8 cellular contexts compared by ENCODE assay signal in genomic region chr15:40453951-40454350, GRCh38. TPM values are rescaled to one million over a fixed set of nuclear protein-coding genes. Genes with fewer than 3 reads are reported as not detected.
DNase-seq lines count a peak whose midpoint lies in the region; ATAC-seq, FAIRE-seq and TF ChIP-seq lines count a peak whose summit lies in the region.
"Not testable (repeated sequence)": the region's sequence is repeated elsewhere in the genome, so short reads cannot be mapped to it uniquely, and the experiment has no call there.

No MANE protein-coding gene starts in this region.

- not testable (repeated sequence) for H3K4me2 ChIP-seq in GM12878 (ENCODE audit: control insufficient read depth, insufficient read depth)

- CTCF ChIA-PET in Caco-2 (lab: Charles Lee); GM12878 (lab: Yijun Ruan, JAX): not testable (repeated sequence)
- CTCF ChIA-PET in WTC11 (lab: Charles Lee), result interaction anchor here (1.0 to 1.2 kb wide), 2 partner anchors 13 to 87 kb away, joined by 3 read pairs; partner anchors contain the start of gene BAHD1

- H3K9ac ChIP-seq in GM12878 (ENCODE audit: control insufficient read depth, insufficient read depth, low read length), result 0 out of 2 replicates have a peak overlapping the region, but pooled peaks have one; percentile 14

- TF ChIP-seq RAD21 in GM12878 (IDR thresholded peaks at IDR 0.05; ENCODE audit: insufficient read depth, low read depth, low read length), result not testable (repeated sequence)

- not testable (repeated sequence) for H3K9me3 ChIP-seq in Caco-2; GM12878 (replicated peaks; ENCODE audit: control insufficient read depth, insufficient read depth, low read length)

- H3K4me3 Mint-ChIP-seq in Caco-2 (ENCODE audit: unreplicated experiment); WTC11: not testable (repeated sequence)
- peak overlapping the region; percentile 41 to 72 for H3K4me3 Mint-ChIP-seq in activated T-cell treated with anti-CD3 and anti-CD28 coated beads, Interleukin-2, amount 50 U/mL, for 72 hours
- H3K4me3 Mint-ChIP-seq in naive B cell, result peak overlapping the region in 6 of 8 donors; percentile 4 to 57 (median 41)

- H3K4me1 Mint-ChIP-seq in Caco-2 (ENCODE audit: low read depth, unreplicated experiment), result peaks cover 30% of the 10 kb centered on the region
- H3K4me1 Mint-ChIP-seq in WTC11, result peaks cover 72% of the 10 kb centered on the region
- H3K4me1 Mint-ChIP-seq in activated T-cell treated with anti-CD3 and anti-CD28 coated beads, Interleukin-2, amount 50 U/mL, for 72 hours (ENCODE audit: low read depth), result peaks cover 82% of the 10 kb centered on the region
- peaks cover 60 to 84% (median 65%) of the 10 kb centered on the region in 3 donors for H3K4me1 Mint-ChIP-seq in naive B cell

- H3K4me3 ChIP-seq in Caco-2 (ENCODE audit: low read depth, low read length); NB4 (ENCODE audit: low read depth, low read length); GM12878: not testable (repeated sequence)

- H3K4me1 ChIP-seq in Caco-2, result peaks cover 47% of the 10 kb centered on the region
- peaks cover 41% of the 10 kb centered on the region for H3K4me1 ChIP-seq in GM12878 (ENCODE audit: control insufficient read depth, insufficient read depth, low read length)

- H2AFZ ChIP-seq in GM12878 (ENCODE audit: control insufficient read depth, low read depth, low read length), result not testable (repeated sequence)

- H3K27ac ChIP-seq in GM12878 (ENCODE audit: control insufficient read depth, insufficient read depth), result not testable (repeated sequence)

- H3K36me3 Mint-ChIP-seq in Caco-2 (ENCODE audit: insufficient read depth, unreplicated experiment); WTC11; activated T-cell treated with anti-CD3 and anti-CD28 coated beads, Interleukin-2, amount 50 U/mL, for 72 hours (ENCODE audit: insufficient read depth in 2 of 2); naive B cell: not testable (repeated sequence)

- not testable (repeated sequence) for H3K27me3 ChIP-seq in Caco-2 (replicated peaks; ENCODE audit: control insufficient read depth, insufficient read depth, low read length); GM12878 (replicated peaks in 1 of 2; ENCODE audit: control insufficient read depth in 2 of 2, insufficient read depth in 2 of 2, low read length in 1 of 2)

- POLR2A ChIA-PET in Caco-2 (lab: Charles Lee), result interaction anchor here (0.6 kb wide), 2 partner anchors 9 to 390 kb away, joined by 7 to 9 read pairs; partner anchors contain the start of gene SPINT1
- POLR2A ChIA-PET in WTC11 (lab: Charles Lee), result interaction anchor here (5.8 kb wide), 1 partner anchor 13 kb away, joined by 32 read pairs; the partner anchor contains the start of gene BAHD1
- POLR2A ChIA-PET in GM12878 (lab: Charles Lee), result interaction anchor here (4.0 kb wide), 1 partner anchor 13 kb away, joined by 26 read pairs; the partner anchor contains the start of gene BAHD1

- TF ChIP-seq CTCF in Caco-2 (IDR thresholded peaks at IDR 0.05; ENCODE audit: insufficient read depth in 1 of 2, low read depth in 1 of 2, low read length in 1 of 2, severe bottlenecking in 1 of 2, unreplicated experiment in 1 of 2); NB4 (IDR thresholded peaks at IDR 0.05; ENCODE audit: low read depth, low read length); WTC11 (IDR thresholded peaks at IDR 0.05); GM12878 (IDR thresholded peaks at IDR 0.05 in 2 of 3, conservative IDR thresholded peaks at IDR 0.05 in 1 of 3; ENCODE audit: control insufficient read depth in 2 of 3, extremely low read depth in 1 of 3, insufficient read depth in 1 of 3, low read depth in 3 of 3, low read length in 3 of 3): not testable (repeated sequence)

- H4K20me1 ChIP-seq in GM12878 (ENCODE audit: control insufficient read depth, insufficient read depth), result not testable (repeated sequence)

- TF ChIP-seq POLR2A in NB4 (IDR thresholded peaks at IDR 0.05; ENCODE audit: extremely low read depth, insufficient read length); GM12878 (IDR thresholded peaks at IDR 0.05; ENCODE audit: low read depth, low read length): not testable (repeated sequence)

- WGBS in GM12878 (ENCODE audit: insufficient coverage, insufficient replicate concordance, low lambda C conversion rate, missing lambda C conversion rate), result 8% methylated on average over 3 of the region's 3 CpGs

- intact Hi-C loops in Caco-2 (cut with micrococcal nuclease; ENCODE audit: unreplicated experiment); GM12878 (cut with micrococcal nuclease; ENCODE audit: unreplicated experiment): not testable (repeated sequence)

- in situ Hi-C loops in GM12878 (cut with MboI), result not testable (repeated sequence)

- H3K79me2 ChIP-seq in GM12878 (ENCODE audit: control insufficient read depth, insufficient read depth, low read length), result peaks cover 45% of the 10 kb centered on the region

- not testable (repeated sequence) for TF ChIP-seq EP300 in GM12878 (IDR thresholded peaks at IDR 0.05; ENCODE audit: borderline replicate concordance in 1 of 2, control insufficient read depth in 1 of 2, low read depth in 2 of 2, low read length in 2 of 2)

- ATAC-seq in GM21825 (IDR thresholded peaks at IDR 0.05; ENCODE audit: unreplicated experiment) (peak; percentile 57), GM12878 (peak; percentile 66), naive B cell (ENCODE audit: low read depth in 2 of 2) (peak; percentile 56 to 58)
- not testable (repeated sequence) for ATAC-seq in WTC11
- ATAC-seq in activated T-cell treated with anti-CD3 and anti-CD28 coated beads, Interleukin-2, amount 50 U/mL, for 72 hours (replicated peaks in 1 of 2), result peak; percentile 69
- peak; percentile 53 for ATAC-seq in stimulated activated naive CD8-positive, alpha-beta T cell treated with anti-CD3 and anti-CD28 coated beads, Interleukin-15, Interleukin-2, amounts not matched to agents 100 U/mL and 50 U/mL, for 24 hours

- H3K27me3 Mint-ChIP-seq in Caco-2 (ENCODE audit: insufficient read depth, unreplicated experiment); WTC11 (ENCODE audit: low read depth); activated T-cell treated with anti-CD3 and anti-CD28 coated beads, Interleukin-2, amount 50 U/mL, for 72 hours (ENCODE audit: low read depth); naive B cell: not testable (repeated sequence)

- RAD21 ChIA-PET in GM12878 (lab: Charles Lee; ENCODE audit: unreplicated experiment), result interaction anchor here (1.0 to 2.5 kb wide), 2 partner anchors 10 to 14 kb away, joined by 3 to 8 read pairs; no protein-coding TSS in a partner anchor

- not testable (repeated sequence) for H3K36me3 ChIP-seq in Caco-2 (ENCODE audit: control insufficient read depth, insufficient read depth, low read length); GM12878 (ENCODE audit: control insufficient read depth in 2 of 2, insufficient read depth in 2 of 2, low read length in 1 of 2)

- H3K27ac Mint-ChIP-seq in Caco-2 (ENCODE audit: unreplicated experiment) (peak overlapping the region; percentile 94), WTC11 (peak overlapping the region; percentile 88; the same call in 1 of the 2 replicates), naive B cell (peak overlapping the region in 1 of 6 donors; percentile 47)
- peak overlapping the region; percentile 83 for H3K27ac Mint-ChIP-seq in activated T-cell treated with anti-CD3 and anti-CD28 coated beads, Interleukin-2, amount 50 U/mL, for 72 hours

- H3K9me3 Mint-ChIP-seq in Caco-2 (ENCODE audit: unreplicated experiment); WTC11; activated T-cell treated with anti-CD3 and anti-CD28 coated beads, Interleukin-2, amount 50 U/mL, for 72 hours; naive B cell: not testable (repeated sequence)

- DNase-seq in Caco-2; WTC11 (ENCODE audit: low spot score); GM12878 (ENCODE audit: low read depth, low spot score); naive B cell; stimulated activated naive CD8-positive, alpha-beta T cell treated with anti-CD3 and anti-CD28 coated beads, Interleukin-15, Interleukin-2, amounts not matched to agents 100 U/mL and 50 U/mL, for 24 hours: not testable (repeated sequence)
- DNase-seq in NB4 (ENCODE audit: low read depth), result peak; percentile 72
- DNase-seq in activated T-cell treated with anti-CD3 and anti-CD28 coated beads, Interleukin-2, amount 50 U/mL, for 72 hours, result peak in 1 of 2 donors; percentile 51

- peak; percentile 90 for FAIRE-seq in GM12878 (lab: Jason Lieb, UNC)

- not testable (repeated sequence) for BruUV-seq in Caco-2 (replicated peaks; lab: Mats Ljungman, UMichigan); GM12878 (replicated peaks; lab: Mats Ljungman, UMichigan)

- SMC1A ChIA-PET in GM12878 (lab: Charles Lee; ENCODE audit: uncharacterized antibody, unreplicated experiment), result interaction anchor here (0.6 to 1.0 kb wide), 2 partner anchors 11 to 22 kb away, joined by 3 to 4 read pairs; no protein-coding TSS in a partner anchor

RNA-seq across cellular contexts. Expression of gene BAHD1, which starts 13.2 kb away (rescaled TPM):
- 25.9 and 28.1 TPM in 2 replicates for total RNA-seq in Caco-2 (2022)
- 40.7 to 49.1 TPM (median 41.5 TPM) in 3 replicates for total RNA-seq in WTC11 (2021)
- total RNA-seq in activated T-cell treated with anti-CD3 and anti-CD28 coated beads, Interleukin-2, amount 50 U/mL, for 72 hours, result 10 to 100 TPM; 20.8 to 21.9 TPM
- 23.1 and 25.6 TPM in 2 replicates for total RNA-seq in GM12878 (2013; cell fraction: nucleolus; rRNA removed)
- 9.0 and 11.7 TPM in 2 replicates for total RNA-seq in GM12878 (2014; rRNA removed)
- 5.1 and 6.0 TPM in 2 replicates for total RNA-seq in GM12878 (2014; rRNA removed; fragmentation: Illumina TruSeq; extraction: Trizol)
- total RNA-seq in GM12878 (2021), result 21.7 and 21.8 TPM in 2 replicates
- 7.0 TPM for polyA plus RNA-seq in GM12878 (2011; ENCODE audit: low read depth)
- polyA plus RNA-seq in GM12878 (2011; rRNA removed), result 4.5 and 5.6 TPM in 2 replicates
- polyA plus RNA-seq in GM12878 (2011; cell fraction: cytosol; rRNA removed), result 6.5 and 7.4 TPM in 2 replicates
- polyA plus RNA-seq in GM12878 (2011; cell fraction: nucleus; rRNA removed), result 16.6 and 21.8 TPM in 2 replicates
- polyA plus RNA-seq in GM12878 (2012), result 13.0 and 15.3 TPM in 2 replicates
- 5.3 and 9.6 TPM in 2 replicates for polyA plus RNA-seq in GM12878 (2014; fragmentation: Illumina TruSeq; extraction: Trizol)
- polyA plus RNA-seq in GM12878 (2014; fragmentation: Nextera tagmentation; extraction: Ambion mirVana), result under 1 TPM; 0.21 to 0.88 TPM
- 11.3 and 13.5 TPM in 2 replicates for polyA plus RNA-seq in GM12878 (2014; rRNA removed)
- 1 to 10 TPM; 1.9 to 2.2 TPM for polyA plus RNA-seq in GM12878 (2016; fragmentation: Nextera tagmentation; extraction: Ambion mirVana)
- 5.5 and 9.1 TPM in 2 replicates for polyA minus RNA-seq in GM12878 (2011; rRNA and poly(A)+ RNA removed)
- polyA minus RNA-seq in GM12878 (2011; cell fraction: cytosol; rRNA and poly(A)+ RNA removed), result 4.4 and 5.9 TPM in 2 replicates
- polyA minus RNA-seq in GM12878 (2011; cell fraction: nucleus; rRNA and poly(A)+ RNA removed), result 4.8 and 8.2 TPM in 2 replicates
- polyA plus RNA-seq in naive B cell (ENCODE audit: low read depth in 6 of 6), result 1 to 10 TPM in 5 of 6 donors, under 1 TPM in 1; 0.37 to 3.0 (median 1.9) TPM

RNA-seq across cellular contexts. Expression of gene CHST14, which starts 16.8 kb away (rescaled TPM):
- total RNA-seq in Caco-2 (2022) (17.0 and 19.6 TPM in 2 replicates), WTC11 (2021) (21.3 to 29.5 TPM (median 26.2 TPM) in 3 replicates), GM12878 (2014; rRNA removed) (6.0 and 6.8 TPM in 2 replicates), GM12878 (2014; rRNA removed; fragmentation: Illumina TruSeq; extraction: Trizol) (2.5 and 3.0 TPM in 2 replicates), GM12878 (2021) (12.8 and 13.6 TPM in 2 replicates)
- 1 to 10 TPM; 9.5 to 9.7 TPM for total RNA-seq in activated T-cell treated with anti-CD3 and anti-CD28 coated beads, Interleukin-2, amount 50 U/mL, for 72 hours
- 4.1 and 5.4 TPM in 2 replicates for total RNA-seq in GM12878 (2013; cell fraction: nucleolus; rRNA removed)
- polyA plus RNA-seq in GM12878 (2011; ENCODE audit: low read depth), result 5.2 TPM
- polyA plus RNA-seq in GM12878 (2011; rRNA removed) (2.3 and 4.0 TPM in 2 replicates), GM12878 (2014; fragmentation: Illumina TruSeq; extraction: Trizol) (6.5 TPM in 2 replicates), GM12878 (2014; fragmentation: Nextera tagmentation; extraction: Ambion mirVana) (1 to 10 TPM; 1.3 to 2.8 TPM), GM12878 (2014; rRNA removed) (5.9 and 6.3 TPM in 2 replicates), GM12878 (2016; fragmentation: Nextera tagmentation; extraction: Ambion mirVana) (1 to 10 TPM; 7.5 to 9.1 TPM), naive B cell (ENCODE audit: low read depth in 6 of 6) (1 to 10 TPM; 1.4 to 3.2 (median 2.2) TPM)
- polyA plus RNA-seq in GM12878 (2011; cell fraction: cytosol; rRNA removed), result 5.8 and 6.2 TPM in 2 replicates
- polyA plus RNA-seq in GM12878 (2011; cell fraction: nucleus; rRNA removed), result 4.2 and 5.8 TPM in 2 replicates
- 8.3 and 9.3 TPM in 2 replicates for polyA plus RNA-seq in GM12878 (2012)
- 4.5 and 5.2 TPM in 2 replicates for polyA minus RNA-seq in GM12878 (2011; rRNA and poly(A)+ RNA removed)
- polyA minus RNA-seq in GM12878 (2011; cell fraction: cytosol; rRNA and poly(A)+ RNA removed), result 3.4 and 4.7 TPM in 2 replicates
- 3.5 and 4.9 TPM in 2 replicates for polyA minus RNA-seq in GM12878 (2011; cell fraction: nucleus; rRNA and poly(A)+ RNA removed)

RNA-seq across cellular contexts. Expression of gene IVD, which starts 48.4 kb away (rescaled TPM):
- total RNA-seq in Caco-2 (2022) (74.5 and 76.6 TPM in 2 replicates), WTC11 (2021) (82.2 to 96.1 TPM (median 89.3 TPM) in 3 replicates), GM12878 (2014; rRNA removed) (31.4 and 32.5 TPM in 2 replicates), GM12878 (2014; rRNA removed; fragmentation: Illumina TruSeq; extraction: Trizol) (23.3 and 25.3 TPM in 2 replicates), GM12878 (2021) (49.2 and 51.7 TPM in 2 replicates)
- 10 to 100 TPM; 61.2 to 75.5 TPM for total RNA-seq in activated T-cell treated with anti-CD3 and anti-CD28 coated beads, Interleukin-2, amount 50 U/mL, for 72 hours
- 115 and 119 TPM in 2 replicates for total RNA-seq in GM12878 (2013; cell fraction: nucleolus; rRNA removed)
- polyA plus RNA-seq in GM12878 (2011; ENCODE audit: low read depth), result 12.5 TPM
- polyA plus RNA-seq in GM12878 (2011; rRNA removed) (50.4 and 50.8 TPM in 2 replicates), GM12878 (2014; fragmentation: Illumina TruSeq; extraction: Trizol) (40.5 and 40.6 TPM in 2 replicates), GM12878 (2014; fragmentation: Nextera tagmentation; extraction: Ambion mirVana) (1 to 10 TPM; 5.3 to 8.2 TPM), GM12878 (2014; rRNA removed) (51.3 and 55.2 TPM in 2 replicates), GM12878 (2016; fragmentation: Nextera tagmentation; extraction: Ambion mirVana) (10 to 100 TPM; 57.7 to 59.8 TPM), naive B cell (ENCODE audit: low read depth in 6 of 6) (10 to 100 TPM; 15.6 to 36.3 (median 22.2) TPM)
- 71.6 and 81.3 TPM in 2 replicates for polyA plus RNA-seq in GM12878 (2011; cell fraction: cytosol; rRNA removed)
- polyA plus RNA-seq in GM12878 (2011; cell fraction: nucleus; rRNA removed), result 60.5 and 63.6 TPM in 2 replicates
- 23.5 and 29.0 TPM in 2 replicates for polyA plus RNA-seq in GM12878 (2012)
- polyA minus RNA-seq in GM12878 (2011; rRNA and poly(A)+ RNA removed), result 52.2 and 73.8 TPM in 2 replicates
- 15.2 and 20.0 TPM in 2 replicates for polyA minus RNA-seq in GM12878 (2011; cell fraction: cytosol; rRNA and poly(A)+ RNA removed)
- 34.6 and 52.5 TPM in 2 replicates for polyA minus RNA-seq in GM12878 (2011; cell fraction: nucleus; rRNA and poly(A)+ RNA removed)
